In genomic region chr21:44912158-44912473, GRCh38 we compare ENCODE assay signal across 12 cellular contexts. TPM values are rescaled to one million over a fixed set of nuclear protein-coding genes. Genes with fewer than 3 reads are reported as not detected.
A peak's percentile ranks its signal among the peaks of the same experiment; 100 is the strongest.
DNase-seq lines count a peak whose midpoint lies in the region; ATAC-seq, FAIRE-seq and TF ChIP-seq lines count a peak whose summit lies in the region.
"Had no signal": no experiment of that assay in that cellular context is flagged by ENCODE, and none has a peak within 500 bp of the region (broad histone marks: within the 10 kb centered on the region; RNA-seq: fewer than 3 reads in every experiment).

No MANE protein-coding gene starts in this region.

- H3K9me1 ChIP-seq in endothelial cell of umbilical vein (replicated peaks; ENCODE audit: control insufficient read depth, extremely low read depth, insufficient read depth, low read length) = no peaks in the 10 kb centered on the region

- POLR2A ChIA-PET in RWPE1 (lab: Yijun Ruan, JAX; ENCODE audit: low non-redundant PET) (interaction anchor here (0.9 kb wide), 1 partner anchor 22 kb away, joined by 4 read pairs; no protein-coding TSS in a partner anchor), endothelial cell of umbilical vein (lab: Charles Lee) (no interaction called here)

- TF ChIP-seq POLR2A in endothelial cell of umbilical vein (IDR thresholded peaks at IDR 0.05; ENCODE audit: low read depth, low read length) (no peak), prostate gland (IDR thresholded peaks at IDR 0.05) (no peak)

- ATAC-seq in DND-41 (ENCODE audit: insufficient read depth, low read depth) = no peak; the same call in 2 of the 3 replicates

- H3K27ac ChIP-seq in DND-41 (ENCODE audit: low read length) (peak overlapping the region; percentile 97), RWPE1 (peak overlapping the region; percentile 77), endothelial cell of umbilical vein (ENCODE audit: insufficient read depth, low read depth, low read length) (no peak overlapping the region), prostate gland (peak overlapping the region; percentile 39 to 64)

- peaks cover 44% of the 10 kb centered on the region for H3K79me2 ChIP-seq in DND-41 (ENCODE audit: insufficient read depth, low read length)
- H3K79me2 ChIP-seq in endothelial cell of umbilical vein (ENCODE audit: control insufficient read depth, insufficient read depth, low read length) = no peaks in the 10 kb centered on the region

- H3K9ac ChIP-seq in DND-41 (ENCODE audit: low read depth, low read length) (peak overlapping the region; percentile 63), endothelial cell of umbilical vein (replicated peaks; ENCODE audit: extremely low read depth, insufficient read depth, low read length) (no peak overlapping the region)

- H3K4me1 ChIP-seq in DND-41 (ENCODE audit: insufficient read depth, low read length) (peaks cover 55% of the 10 kb centered on the region), endothelial cell of umbilical vein (ENCODE audit: control insufficient read depth, extremely low read depth, insufficient read depth, low read length) (peaks cover 30% of the 10 kb centered on the region), prostate gland (replicated peaks) (peaks cover 14% of the 10 kb centered on the region)
- H3K4me1 ChIP-seq: uterus had no signal

- peaks cover 33% of the 10 kb centered on the region for H3K36me3 ChIP-seq in DND-41 (ENCODE audit: insufficient read depth, low read length)
- H3K36me3 ChIP-seq in endothelial cell of umbilical vein (ENCODE audit: control insufficient read depth in 2 of 2, extremely low read depth in 1 of 2, insufficient read depth in 2 of 2, low read length in 2 of 2) = no peaks in the 10 kb centered on the region
- no peaks in the 10 kb centered on the region for H3K36me3 ChIP-seq in prostate gland
- H3K36me3 ChIP-seq: uterus had no signal

- TF ChIP-seq CTCF in DND-41 (IDR thresholded peaks at IDR 0.05; ENCODE audit: borderline replicate concordance, extremely low read depth, low read length, poor library complexity, severe bottlenecking) (no peak), RWPE1 (conservative IDR thresholded peaks at IDR 0.05; ENCODE audit: low read depth) (no peak), endothelial cell of umbilical vein (IDR thresholded peaks at IDR 0.05; ENCODE audit: extremely low read depth in 1 of 2, insufficient read depth in 1 of 2, low read depth in 1 of 2, low read length in 2 of 2) (no peak), prostate gland (IDR thresholded peaks at IDR 0.05) (no peak)

- dilution Hi-C loops in endothelial cell of umbilical vein (cut with MboI; ENCODE audit: extremely low pct_ligation_motif_present, low sequenced_read_pairs) = no loop called here

- no peaks in the 10 kb centered on the region for H3K9me3 ChIP-seq in DND-41 (ENCODE audit: insufficient read depth, low read length, severe bottlenecking)
- no peaks in the 10 kb centered on the region for H3K9me3 ChIP-seq in endothelial cell of umbilical vein (replicated peaks; ENCODE audit: control insufficient read depth, insufficient read depth, low read length)
- no peaks in the 10 kb centered on the region for H3K9me3 ChIP-seq in prostate gland
- H3K9me3 ChIP-seq: uterus had no signal

- peak; percentile 82 for DNase-seq in DND-41
- DNase-seq in RWPE1 (ENCODE audit: low spot score) = no peak
- no peak for DNase-seq in endothelial cell of umbilical vein (ENCODE audit: low read depth, low spot score)
- no peak for DNase-seq in prostate gland (ENCODE audit: low spot score)
- no peak for DNase-seq in COLO829 (ENCODE audit: low spot score)
- DNase-seq in stimulated activated CD4-positive, alpha-beta T cell treated with anti-CD3 and anti-CD28 coated beads, Interleukin-2, amount 100 ng/mL, for 24 hours = no peak
- no peak for DNase-seq in foreskin melanocyte
- DNase-seq: foreskin fibroblast, NCI-H1694, uterus had no signal

- H3K4me2 ChIP-seq in DND-41 (ENCODE audit: insufficient read depth, low read length) (peak overlapping the region; percentile 61), endothelial cell of umbilical vein (ENCODE audit: insufficient read depth, low read length) (no peak overlapping the region)

- H2AFZ ChIP-seq in DND-41 (ENCODE audit: low read depth, low read length) (peak overlapping the region; percentile 57), endothelial cell of umbilical vein (ENCODE audit: low read depth, low read length) (peak overlapping the region; percentile 31)

- CTCF ChIA-PET in RWPE1 (lab: Yijun Ruan, JAX) (interaction anchor here (1.5 to 2.0 kb wide), 2 partner anchors 16 to 20 kb away, joined by 4 to 10 read pairs; no protein-coding TSS in a partner anchor), endothelial cell of umbilical vein (lab: Charles Lee) (interaction anchor here (1.4 to 4.9 kb wide), 5 partner anchors 16 to 112 kb away, joined by 4 to 37 read pairs (median 16); partner anchors contain the start of gene UBE2G2)

- WGBS in prostate gland = 27% methylated on average over 8 of the region's 8 CpGs

- no peak for FAIRE-seq in endothelial cell of umbilical vein (lab: Jason Lieb, UNC)

- H3K4me3 ChIP-seq in DND-41 (ENCODE audit: low read depth in 1 of 2, low read length in 2 of 2) (peak overlapping the region in 1 of 2 experiments; percentile 43; a peak in 1 of 4 replicates), endothelial cell of umbilical vein (replicated peaks in 1 of 3; ENCODE audit: insufficient read depth in 1 of 3, low read depth in 1 of 3, low read length in 3 of 3) (no peak overlapping the region), prostate gland (no peak overlapping the region)
- H3K4me3 ChIP-seq: lung, uterus had no signal

- BruUV-seq in endothelial cell of umbilical vein (replicated peaks; lab: Mats Ljungman, UMichigan) = no TSS peak

- H3K27me3 ChIP-seq in DND-41 (ENCODE audit: insufficient read depth, low read length, poor library complexity) = no peaks in the 10 kb centered on the region
- no peaks in the 10 kb centered on the region for H3K27me3 ChIP-seq in endothelial cell of umbilical vein (ENCODE audit: control insufficient read depth in 2 of 2, insufficient read depth in 2 of 2, low read length in 2 of 2)
- no peaks in the 10 kb centered on the region for H3K27me3 ChIP-seq in prostate gland (replicated peaks; ENCODE audit: insufficient read depth)
- H3K27me3 ChIP-seq: uterus had no signal

- H4K20me1 ChIP-seq in DND-41 (ENCODE audit: insufficient read depth, low read length) (peaks cover 20% of the 10 kb centered on the region), endothelial cell of umbilical vein (replicated peaks; ENCODE audit: control insufficient read depth, extremely low read depth, insufficient read depth, low read length) (no peaks in the 10 kb centered on the region)

- intact Hi-C loops in endothelial cell of umbilical vein (cut with micrococcal nuclease) (no loop called here), prostate gland (cut with DNase I) (no loop called here)

TF ChIP-seq in endothelial cell of umbilical vein, 7 proteins besides CTCF, POLR2A, EP300 and RAD21:
- TF ChIP-seq GATA2 (IDR thresholded peaks at IDR 0.05; ENCODE audit: insufficient read depth, insufficient read length, low read depth, low read length) = no peak
- TF ChIP-seq, protein P1, sequence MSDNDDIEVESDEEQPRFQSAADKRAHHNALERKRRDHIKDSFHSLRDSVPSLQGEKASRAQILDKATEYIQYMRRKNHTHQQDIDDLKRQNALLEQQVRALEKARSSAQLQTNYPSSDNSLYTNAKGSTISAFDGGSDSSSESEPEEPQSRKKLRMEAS (IDR thresholded peaks at IDR 0.05; ENCODE audit: insufficient read depth, insufficient read length) = no peak
- no peak for TF ChIP-seq MYC (IDR thresholded peaks at IDR 0.05; ENCODE audit: low read depth, low read length)
- TF ChIP-seq FOS (IDR thresholded peaks at IDR 0.05; ENCODE audit: borderline replicate concordance, insufficient read depth, low read length) = no peak
- TF ChIP-seq EZH2 (IDR thresholded peaks at IDR 0.05; ENCODE audit: borderline replicate concordance, low read depth, low read length, severe bottlenecking) = no peak
- TF ChIP-seq JUN (IDR thresholded peaks at IDR 0.05; ENCODE audit: borderline replicate concordance, insufficient read depth, insufficient read length, low read depth) = no peak
- TF ChIP-seq POLR2AphosphoS5 (IDR thresholded peaks at IDR 0.05; ENCODE audit: insufficient read depth, low read depth, low read length) = no peak
TF ChIP-seq in endothelial cell of umbilical vein: peak in this region for 0.

RNA-seq across cellular contexts. Expression of gene ITGB2, which starts 8.6 kb away (rescaled TPM):
- total RNA-seq in endothelial cell of umbilical vein = 0.65 and 0.91 TPM in 2 replicates
- polyA plus RNA-seq in endothelial cell of umbilical vein = 0.39 and 0.59 TPM in 2 replicates
- polyA plus RNA-seq in endothelial cell of umbilical vein (2011; cell fraction: cytosol; rRNA removed) = 0.26 and 0.87 TPM in 2 replicates
- 0.30 and 0.48 TPM in 2 replicates for polyA plus RNA-seq in endothelial cell of umbilical vein (2011; cell fraction: nucleus; rRNA removed)
- 0.94 and 1.9 TPM in 2 replicates for polyA plus RNA-seq in endothelial cell of umbilical vein (2012)
- polyA minus RNA-seq in endothelial cell of umbilical vein = 0.19 TPM in 1 of 2 replicates, not detected in the other
- polyA minus RNA-seq in endothelial cell of umbilical vein (2011; cell fraction: cytosol; rRNA and poly(A)+ RNA removed) = 0.72 TPM
- 0.58 TPM in 1 of 2 replicates, not detected in the other for polyA minus RNA-seq in endothelial cell of umbilical vein (2011; cell fraction: nucleus; rRNA and poly(A)+ RNA removed)
- 10 to 100 TPM; 23.1 to 56.1 TPM for total RNA-seq in prostate gland
- total RNA-seq: HT-29 had no signal

RNA-seq across cellular contexts. Expression of gene SLX9, which starts 27.7 kb away (rescaled TPM):
- total RNA-seq in endothelial cell of umbilical vein (46.4 and 50.6 TPM in 2 replicates), prostate gland (10 to 100 TPM; 21.4 to 24.8 TPM)
- polyA plus RNA-seq in endothelial cell of umbilical vein = 27.0 and 27.7 TPM in 2 replicates
- polyA plus RNA-seq in endothelial cell of umbilical vein (2011; cell fraction: cytosol; rRNA removed) = 22.2 and 31.4 TPM in 2 replicates
- polyA plus RNA-seq in endothelial cell of umbilical vein (2011; cell fraction: nucleus; rRNA removed) = 12.9 and 19.4 TPM in 2 replicates
- polyA plus RNA-seq in endothelial cell of umbilical vein (2012) = 22.1 and 31.0 TPM in 2 replicates
- 5.8 and 7.4 TPM in 2 replicates for polyA minus RNA-seq in endothelial cell of umbilical vein
- polyA minus RNA-seq in endothelial cell of umbilical vein (2011; cell fraction: cytosol; rRNA and poly(A)+ RNA removed) = 43.1 TPM
- 2.3 and 5.7 TPM in 2 replicates for polyA minus RNA-seq in endothelial cell of umbilical vein (2011; cell fraction: nucleus; rRNA and poly(A)+ RNA removed)

RNA-seq across cellular contexts. Expression of gene PTTG1IP, which starts 38.6 kb away (rescaled TPM):
- total RNA-seq in endothelial cell of umbilical vein = 406 and 415 TPM in 2 replicates
- 313 and 342 TPM in 2 replicates for polyA plus RNA-seq in endothelial cell of umbilical vein
- 289 and 309 TPM in 2 replicates for polyA plus RNA-seq in endothelial cell of umbilical vein (2011; cell fraction: cytosol; rRNA removed)
- polyA plus RNA-seq in endothelial cell of umbilical vein (2011; cell fraction: nucleus; rRNA removed) = 194 and 204 TPM in 2 replicates
- polyA plus RNA-seq in endothelial cell of umbilical vein (2012) = 314 and 368 TPM in 2 replicates
- polyA minus RNA-seq in endothelial cell of umbilical vein = 267 and 299 TPM in 2 replicates
- polyA minus RNA-seq in endothelial cell of umbilical vein (2011; cell fraction: cytosol; rRNA and poly(A)+ RNA removed) = 103 TPM
- polyA minus RNA-seq in endothelial cell of umbilical vein (2011; cell fraction: nucleus; rRNA and poly(A)+ RNA removed) = 77.5 and 96.0 TPM in 2 replicates
- 100 to 1,000 TPM; 216 to 244 TPM for total RNA-seq in prostate gland

Comparison
In these comparisons a context has a peak if more than half of its experiments do, and no peak if none do; other contexts are left out.
1. RNA of gene ITGB2, which starts 8.6 kb away (total RNA-seq): 23.1 to 56.1 TPM in prostate gland; 0.65 to 0.91 TPM in endothelial cell of umbilical vein; every median in the first group is over 10 times any median in the second.